In the genomic region with DNA sequence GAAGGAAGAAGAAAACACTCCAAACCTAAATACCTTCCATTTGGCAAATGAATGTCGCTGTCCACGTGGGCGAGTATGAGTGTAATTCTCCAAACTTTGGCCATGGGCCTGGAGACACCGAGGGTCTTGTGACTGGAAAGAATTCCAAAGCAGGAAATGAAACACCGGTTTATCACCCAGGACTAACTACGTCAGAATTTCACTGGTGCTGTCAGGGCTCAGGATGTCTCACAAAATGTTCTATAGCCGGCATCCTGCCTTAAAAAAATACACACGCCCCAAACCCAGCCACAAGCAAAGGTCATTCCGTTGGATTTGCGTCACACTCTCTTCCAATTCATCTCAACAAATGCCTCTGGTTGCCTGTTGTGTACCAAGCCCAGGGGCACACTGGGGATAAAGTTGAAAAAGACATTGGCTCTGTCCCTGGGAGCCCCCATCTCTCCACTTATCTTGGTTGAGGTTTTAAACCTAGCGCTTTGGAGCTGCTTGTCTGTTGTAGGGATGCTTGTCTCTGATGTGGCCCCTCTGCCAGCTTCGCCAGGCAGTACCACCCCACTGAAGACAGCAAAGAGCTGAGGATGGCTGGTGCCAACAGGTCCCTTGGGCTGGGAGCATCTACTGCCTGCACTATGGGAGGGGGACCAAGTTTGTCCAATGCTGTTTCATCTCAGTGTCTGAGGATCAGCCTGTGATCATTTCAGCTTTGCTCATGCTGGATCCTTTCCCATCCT, we compare ENCODE assay signal across 9 cellular contexts. TPM values are rescaled to one million over a fixed set of nuclear protein-coding genes. Genes with fewer than 3 reads are reported as not detected.
DNase-seq lines count a peak whose midpoint lies in the region; ATAC-seq lines count a peak whose summit lies in the region.
"Had no signal": no experiment of that assay in that cellular context is flagged by ENCODE, and none has a peak within 500 bp of the region (broad histone marks: within the 10 kb centered on the region; RNA-seq: fewer than 3 reads in every experiment).

No MANE protein-coding gene starts in this region.

- H3K27me3 Mint-ChIP-seq in naive thymus-derived CD8-positive, alpha-beta T cell: peaks cover 0 to 2% (median 0%) of the 10 kb centered on the region in 5 donors

- H3K27me3 ChIP-seq in ACC112 (ENCODE audit: insufficient read depth, low read length): no peaks in the 10 kb centered on the region
- no peaks in the 10 kb centered on the region for H3K27me3 ChIP-seq in MG63
- H3K27me3 ChIP-seq in endocrine pancreas (ENCODE audit: control insufficient read depth, insufficient read depth, low read length): no peaks in the 10 kb centered on the region

- H3K79me2 ChIP-seq in ACC112 (ENCODE audit: control insufficient read depth, insufficient read depth, low read length, unreplicated experiment): no peaks in the 10 kb centered on the region

- peaks cover 21 to 47% (median 32%) of the 10 kb centered on the region in 4 donors for H3K4me1 Mint-ChIP-seq in naive thymus-derived CD8-positive, alpha-beta T cell

- H3K4me1 ChIP-seq in ACC112 (ENCODE audit: control insufficient read depth, insufficient read depth, low read length, unreplicated experiment) (peaks cover 56% of the 10 kb centered on the region), endocrine pancreas (ENCODE audit: control insufficient read depth, insufficient read depth, low read length) (peaks cover 4% of the 10 kb centered on the region)

- H3K4me3 Mint-ChIP-seq in naive thymus-derived CD8-positive, alpha-beta T cell: peak overlapping the region in 2 of 10 donors; percentile 62 to 64

- H3K36me3 ChIP-seq in ACC112 (ENCODE audit: insufficient read depth, low read length) (no peaks in the 10 kb centered on the region), MG63 (no peaks in the 10 kb centered on the region), endocrine pancreas (ENCODE audit: control insufficient read depth, insufficient read depth, low read length) (no peaks in the 10 kb centered on the region)

- peak overlapping the region; percentile 65 for H3K4me3 ChIP-seq in ACC112 (ENCODE audit: low read depth, low read length)
- H3K4me3 ChIP-seq in MG63: no peak overlapping the region
- no peak overlapping the region for H3K4me3 ChIP-seq in endocrine pancreas (ENCODE audit: control insufficient read depth, insufficient read depth, low read length)

- H3K36me3 Mint-ChIP-seq in naive thymus-derived CD8-positive, alpha-beta T cell: no peaks in the 10 kb centered on the region

- H3K27ac Mint-ChIP-seq in naive thymus-derived CD8-positive, alpha-beta T cell: peak overlapping the region in 9 of 10 donors; percentile 25 to 88 (median 69)

- peak overlapping the region; percentile 11 for H3K9ac ChIP-seq in endocrine pancreas (ENCODE audit: control insufficient read depth, insufficient read depth, low read length)

- peaks cover 7% of the 10 kb centered on the region; the same call in 1 of the 2 replicates for H3K9me3 ChIP-seq in MG63
- no peaks in the 10 kb centered on the region for H3K9me3 ChIP-seq in endocrine pancreas (ENCODE audit: control insufficient read depth, low read length)

- peak; percentile 7 to 73 for ATAC-seq in naive thymus-derived CD8-positive, alpha-beta T cell
- no peak for ATAC-seq in HG02973 (IDR thresholded peaks at IDR 0.05; ENCODE audit: unreplicated experiment)
- ATAC-seq in GM21515 (IDR thresholded peaks at IDR 0.05; ENCODE audit: unreplicated experiment): no peak
- no peak for ATAC-seq in GM18909 (IDR thresholded peaks at IDR 0.05; ENCODE audit: poor library complexity, unreplicated experiment)

- peak; percentile 72 for DNase-seq in MG63
- peak in 1 of 10 donors; percentile 39 for DNase-seq in naive thymus-derived CD8-positive, alpha-beta T cell
- DNase-seq in activated CD4-positive, alpha-beta T cell treated with anti-CD3 and anti-CD28 coated beads, Interleukin-2, amount 50 U/mL, for 1 hour: no peak
- DNase-seq: activated CD8-positive, alpha-beta memory T cell treated with anti-CD3 and anti-CD28 coated beads for 24 hours had no signal

- H2AFZ ChIP-seq in ACC112 (ENCODE audit: low read length, unreplicated experiment): no peak overlapping the region

- H3K27ac ChIP-seq in ACC112 (ENCODE audit: low read depth, low read length): peak overlapping the region; percentile 100

- POLR2A ChIA-PET in naive thymus-derived CD8-positive, alpha-beta T cell (lab: Charles Lee): interaction anchor here (1.5 kb wide), 1 partner anchor 38 kb away, joined by 7 read pairs; the partner anchor contains the start of gene ITPRIP

- no peaks in the 10 kb centered on the region for H3K9me3 Mint-ChIP-seq in naive thymus-derived CD8-positive, alpha-beta T cell

RNA-seq across cellular contexts. Expression of gene GSTO2, which starts 31.2 kb away (rescaled TPM):
- total RNA-seq in MG63 (2014; rRNA removed; shearing (Covaris generic); ENCODE audit: low replicate concordance): 0.62 and 1.8 TPM in 2 replicates
- 1 to 10 TPM; 1.4 to 1.5 TPM for total RNA-seq in naive thymus-derived CD8-positive, alpha-beta T cell
- 1 to 10 TPM in 2 of 3 donors, under 1 TPM in 1; 0.15 to 2.0 (median 1.1) TPM for polyA plus RNA-seq in naive thymus-derived CD8-positive, alpha-beta T cell

RNA-seq across cellular contexts. Expression of gene ITPRIP, which starts 38.1 kb away (rescaled TPM):
- 5.6 and 15.5 TPM in 2 replicates for total RNA-seq in MG63 (2014; rRNA removed; shearing (Covaris generic); ENCODE audit: low replicate concordance)
- total RNA-seq in naive thymus-derived CD8-positive, alpha-beta T cell: 10 to 100 TPM; 14.2 to 16.0 TPM
- 10 to 100 TPM; 10.6 to 16.0 (median 15.6) TPM for polyA plus RNA-seq in naive thymus-derived CD8-positive, alpha-beta T cell

RNA-seq across cellular contexts. Expression of gene GSTO1, which starts 45.5 kb away (rescaled TPM):
- total RNA-seq in MG63 (2014; rRNA removed; shearing (Covaris generic); ENCODE audit: low replicate concordance): 191 and 245 TPM in 2 replicates
- total RNA-seq in naive thymus-derived CD8-positive, alpha-beta T cell: 10 to 100 TPM; 38.7 to 44.3 TPM
- 100 to 1,000 TPM; 119 to 135 (median 134) TPM for polyA plus RNA-seq in naive thymus-derived CD8-positive, alpha-beta T cell

RNA-seq across cellular contexts. Expression of gene CFAP58, which starts 53.5 kb away (rescaled TPM):
- total RNA-seq in MG63 (2014; rRNA removed; shearing (Covaris generic); ENCODE audit: low replicate concordance): 0.05 and 0.20 TPM in 2 replicates
- total RNA-seq in naive thymus-derived CD8-positive, alpha-beta T cell: not detected
- polyA plus RNA-seq in naive thymus-derived CD8-positive, alpha-beta T cell: not detected

Comparison
In these comparisons a context has a peak if more than half of its experiments do, and no peak if none do; other contexts are left out.
1. ATAC-seq: peak in naive thymus-derived CD8-positive, alpha-beta T cell (2 of 2); none in HG02973 (single experiment), GM21515 (single experiment) and GM18909 (single experiment).